ENCODE assay signal across 1 cellular context in the genomic region with DNA sequence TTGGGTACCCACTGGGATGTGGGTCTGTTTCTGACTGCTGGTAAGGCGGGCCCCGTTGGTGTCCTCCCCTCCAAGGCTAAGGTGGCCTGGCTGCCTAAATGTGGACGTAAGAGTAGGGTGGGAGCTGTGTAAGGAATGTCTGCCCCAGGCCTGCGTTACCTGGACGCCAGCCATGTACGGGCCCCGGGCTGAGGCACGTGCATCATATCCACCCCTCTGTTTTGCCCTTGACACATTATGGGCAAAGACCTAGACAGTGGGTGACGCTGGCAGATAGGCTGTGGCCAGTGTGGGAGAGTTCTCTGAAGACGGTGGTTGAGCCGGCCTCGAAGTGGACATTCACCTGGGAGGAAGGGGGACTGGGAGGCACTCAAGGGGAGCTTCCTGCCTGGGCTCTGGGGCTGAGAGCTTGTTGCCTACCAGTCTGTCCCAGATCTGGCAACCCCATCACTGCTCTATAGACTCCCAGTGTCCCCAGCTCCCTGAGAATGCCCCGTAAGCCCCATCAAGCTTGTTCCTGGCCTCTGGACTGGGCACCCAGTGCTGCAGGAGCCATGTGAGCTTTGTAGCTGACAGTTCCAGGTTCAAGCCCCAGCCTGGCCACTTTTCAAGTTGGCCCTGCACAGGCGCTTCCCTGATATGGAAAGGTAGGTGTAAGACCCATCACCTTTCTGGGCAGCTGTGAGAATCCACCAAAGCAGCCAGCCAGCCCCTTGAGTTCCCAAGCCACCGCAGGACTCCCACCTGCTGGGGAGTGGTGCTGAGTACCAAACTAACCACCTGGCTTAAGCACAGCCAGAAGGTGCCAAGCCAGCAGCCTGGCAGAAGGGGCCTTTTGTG.
TF ChIP-seq lines count a peak whose summit lies in the region.

No MANE protein-coding gene starts in this region.

TF ChIP-seq in GM12891, 5 proteins besides CTCF, POLR2A, EP300 and RAD21:
- TF ChIP-seq POLR2AphosphoS5 (IDR thresholded peaks at IDR 0.05; ENCODE audit: low read depth, low read length) (no peak; the same call in 1 of the 2 replicates), POU2F2 (IDR thresholded peaks at IDR 0.05; ENCODE audit: low read depth, low read length) (no peak), PAX5 (IDR thresholded peaks at IDR 0.05; ENCODE audit: insufficient read depth, low read length, severe bottlenecking) (no peak), TAF1 (IDR thresholded peaks at IDR 0.05; ENCODE audit: low read depth, low read length) (no peak), SPI1 (IDR thresholded peaks at IDR 0.05; ENCODE audit: low read depth, low read length) (no peak)
